ENCODE assay signal across 27 cellular contexts in the genomic region with DNA sequence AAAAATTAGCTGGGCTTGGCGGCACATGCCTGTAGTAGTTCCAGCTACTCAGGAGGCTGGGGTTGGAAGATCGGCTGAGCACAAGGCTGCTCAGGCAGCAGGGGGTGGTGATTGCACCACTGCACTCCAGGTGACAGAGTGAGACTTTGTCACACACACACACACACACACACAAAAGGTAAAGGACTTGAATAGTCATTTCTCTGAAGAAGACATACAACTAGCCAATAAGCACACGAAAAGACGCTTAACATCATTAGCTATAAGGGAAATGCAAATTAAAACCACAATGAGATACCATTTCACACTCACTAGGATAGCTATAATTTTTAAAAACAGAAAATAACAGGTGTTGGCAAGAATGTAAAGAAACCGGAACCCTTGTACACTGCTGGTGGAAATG. TPM values are rescaled to one million over a fixed set of nuclear protein-coding genes. Genes with fewer than 3 reads are reported as not detected.
DNase-seq lines count a peak whose midpoint lies in the region; ATAC-seq and TF ChIP-seq lines count a peak whose summit lies in the region.
"Had no signal": no experiment of that assay in that cellular context is flagged by ENCODE, and none has a peak within 500 bp of the region (broad histone marks: within the 10 kb centered on the region; RNA-seq: fewer than 3 reads in every experiment).

No MANE protein-coding gene starts in this region.

- no peak overlapping the region for H3K4me3 Mint-ChIP-seq in nephron
- H3K4me3 Mint-ChIP-seq in activated naive CD8-positive, alpha-beta T cell treated with anti-CD3 and anti-CD28 coated beads for 36 hours, result no peak overlapping the region
- H3K4me3 Mint-ChIP-seq: activated T-cell treated with anti-CD3 and anti-CD28 coated beads, Interleukin-2, amount 50 U/mL, for 72 hours; naive thymus-derived CD8-positive, alpha-beta T cell had no signal

- H3K4me3 ChIP-seq in GM12865 (ENCODE audit: low read depth, low read length), result no peak overlapping the region
- H3K4me3 ChIP-seq in SJCRH30, result peak overlapping the region; percentile 37
- H3K4me3 ChIP-seq: adrenal gland, gastrocnemius medialis, Peyer's patch, upper lobe of left lung had no signal

- H3K36me3 Mint-ChIP-seq in nephron (ENCODE audit: low read depth), result no peaks in the 10 kb centered on the region
- no peaks in the 10 kb centered on the region for H3K36me3 Mint-ChIP-seq in activated naive CD8-positive, alpha-beta T cell treated with anti-CD3 and anti-CD28 coated beads for 36 hours
- H3K36me3 Mint-ChIP-seq: naive thymus-derived CD8-positive, alpha-beta T cell had no signal

- no peaks in the 10 kb centered on the region for H3K9me3 ChIP-seq in SJCRH30 (replicated peaks)
- H3K9me3 ChIP-seq: adrenal gland, gastrocnemius medialis, Peyer's patch, upper lobe of left lung had no signal

- peaks cover 7% of the 10 kb centered on the region for H3K27me3 Mint-ChIP-seq in nephron (ENCODE audit: low read depth)
- peaks cover 12% of the 10 kb centered on the region for H3K27me3 Mint-ChIP-seq in activated naive CD8-positive, alpha-beta T cell treated with anti-CD3 and anti-CD28 coated beads for 36 hours

- H3K27ac ChIP-seq in SJCRH30, result peak overlapping the region; percentile 68
- H3K27ac ChIP-seq: adrenal gland, gastrocnemius medialis, HL-60, Peyer's patch, upper lobe of left lung had no signal

- no peaks in the 10 kb centered on the region; the same call in 1 of the 2 replicates for H3K36me3 ChIP-seq in SJCRH30
- H3K36me3 ChIP-seq: adrenal gland, gastrocnemius medialis, Peyer's patch, upper lobe of left lung had no signal

- H3K4me1 Mint-ChIP-seq in nephron, result peaks cover 31% of the 10 kb centered on the region
- peaks cover 3% of the 10 kb centered on the region for H3K4me1 Mint-ChIP-seq in activated naive CD8-positive, alpha-beta T cell treated with anti-CD3 and anti-CD28 coated beads for 36 hours

- H3K27me3 ChIP-seq in SJCRH30, result no peaks in the 10 kb centered on the region
- H3K27me3 ChIP-seq: adrenal gland, Peyer's patch, upper lobe of left lung had no signal

- peak; percentile 51 for ATAC-seq in GM21723 (IDR thresholded peaks at IDR 0.05; ENCODE audit: unreplicated experiment)
- no peak for ATAC-seq in GM18909 (IDR thresholded peaks at IDR 0.05; ENCODE audit: poor library complexity, unreplicated experiment)
- ATAC-seq in HG03565 (IDR thresholded peaks at IDR 0.05; ENCODE audit: unreplicated experiment), result no peak
- ATAC-seq: activated T-cell treated with anti-CD3 and anti-CD28 coated beads, Interleukin-2, amount 50 U/mL, for 72 hours; gastrocnemius medialis; naive thymus-derived CD8-positive, alpha-beta T cell had no signal

- peak; percentile 54 for DNase-seq in GM12865 (ENCODE audit: low read depth)
- peak in 1 of 2 experiments; percentile 57 for DNase-seq in SJCRH30
- no peak for DNase-seq in activated naive CD8-positive, alpha-beta T cell treated with anti-CD3 and anti-CD28 coated beads for 36 hours
- DNase-seq in anterior cingulate cortex (lab: John Stamatoyannopoulos, UW), result no peak
- DNase-seq: activated CD4-positive, alpha-beta T cell treated with anti-CD3 and anti-CD28 coated beads, Interleukin-2, amount 50 U/mL, for 48 hours; activated CD4-positive, CD25-positive, alpha-beta regulatory T cell treated with anti-CD3 and anti-CD28 coated beads, Interleukin-2, amount 50 U/mL, for 72 hours; activated naive CD4-positive, alpha-beta T cell treated with Interleukin-2 at 50 U/mL for 16 hours; activated T-cell treated with anti-CD3 and anti-CD28 coated beads, Interleukin-2, amount 50 U/mL, for 72 hours; adrenal gland; gastrocnemius medialis; KG1; midbrain; naive thymus-derived CD8-positive, alpha-beta T cell; NCI-H1105 treated with DMSO at 0.1 percent for 48 hours; NCI-H1930; NCI-H526 treated with DMSO at 0.1 percent for 48 hours; Peyer's patch; SHP77; stimulated activated CD4-positive, alpha-beta T cell treated with anti-CD3 and anti-CD28 coated beads, Interleukin-15, amount 100 ng/mL, for 24 hours; stimulated activated CD4-positive, alpha-beta T cell treated with anti-CD3 and anti-CD28 coated beads, Interleukin-4, amount 100 ng/mL, for 4 hours; T-helper 2 cell; upper lobe of left lung had no signal

- TF ChIP-seq CTCF in GM12865 (IDR thresholded peaks at IDR 0.05; ENCODE audit: insufficient read depth, low read depth, low read length, missing control alignments) (no peak), nephron (IDR thresholded peaks at IDR 0.05; ENCODE audit: unreplicated experiment in 3 of 3) (no peak)

- H3K4me1 ChIP-seq in SJCRH30, result peaks cover 34% of the 10 kb centered on the region
- H3K4me1 ChIP-seq: adrenal gland, gastrocnemius medialis had no signal

- H3K9me3 Mint-ChIP-seq in nephron, result peaks cover 2% of the 10 kb centered on the region
- H3K9me3 Mint-ChIP-seq in activated naive CD8-positive, alpha-beta T cell treated with anti-CD3 and anti-CD28 coated beads for 36 hours, result no peaks in the 10 kb centered on the region
- H3K9me3 Mint-ChIP-seq: activated T-cell treated with anti-CD3 and anti-CD28 coated beads, Interleukin-2, amount 50 U/mL, for 72 hours; naive thymus-derived CD8-positive, alpha-beta T cell had no signal

- peak overlapping the region in 2 of 3 experiments; percentile 64 to 73 for H3K27ac Mint-ChIP-seq in nephron
- no peak overlapping the region for H3K27ac Mint-ChIP-seq in activated naive CD8-positive, alpha-beta T cell treated with anti-CD3 and anti-CD28 coated beads for 36 hours
- H3K27ac Mint-ChIP-seq: activated T-cell treated with anti-CD3 and anti-CD28 coated beads, Interleukin-2, amount 50 U/mL, for 72 hours; naive thymus-derived CD8-positive, alpha-beta T cell had no signal

RNA-seq across cellular contexts. Expression of a gene that starts 48.6 kb away (rescaled TPM):
- 48.6 and 49.6 TPM in 2 replicates for total RNA-seq in SJCRH30 (2014; rRNA removed; shearing (Covaris generic))
- total RNA-seq in activated naive CD8-positive, alpha-beta T cell treated with anti-CD3 and anti-CD28 coated beads for 36 hours, result 1 to 10 TPM; 1.4 to 1.9 TPM

Comparison
In these comparisons a context has a peak if more than half of its experiments do, and no peak if none do; other contexts are left out.
1. RNA of a gene that starts 48.6 kb away (total RNA-seq): 48.6 to 49.6 TPM in SJCRH30; 1.4 to 1.9 TPM in activated naive CD8-positive, alpha-beta T cell treated with anti-CD3 and anti-CD28 coated beads for 36 hours; every median in the first group is over 10 times any median in the second.